13 cellular contexts compared by ENCODE assay signal in the genomic region with DNA sequence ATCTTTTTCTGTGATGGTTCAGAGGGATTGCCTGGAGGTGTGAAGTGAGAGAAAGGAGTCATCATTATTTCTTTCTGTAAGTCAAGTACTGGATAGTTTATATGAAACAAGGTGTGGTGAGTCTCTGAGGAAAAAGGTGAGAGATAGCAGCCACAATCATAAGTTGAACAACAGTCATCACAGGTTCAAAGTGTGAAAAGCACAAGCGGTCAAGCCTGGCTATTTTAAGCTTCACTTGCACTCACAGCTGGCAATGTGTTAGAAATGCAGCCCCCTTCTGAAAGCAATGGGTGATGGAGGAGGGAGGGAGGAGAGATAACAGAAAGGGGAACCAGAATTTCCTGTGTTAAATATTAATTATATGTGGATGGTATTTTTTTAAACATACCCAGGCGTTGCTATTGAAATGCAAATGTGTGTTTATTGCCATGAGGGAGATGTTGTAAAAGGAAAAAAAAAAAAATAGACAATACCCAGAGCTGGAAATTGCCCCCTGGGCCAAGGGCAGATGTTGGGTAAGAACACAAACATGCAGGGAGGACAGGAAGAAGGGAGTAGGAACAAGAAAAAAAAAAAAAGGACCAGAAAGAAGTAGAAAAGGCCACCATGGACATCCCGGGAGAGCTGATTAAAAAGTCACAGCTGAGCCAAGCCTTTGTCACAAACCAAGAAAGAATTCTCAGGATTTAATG. TPM values are rescaled to one million over a fixed set of nuclear protein-coding genes. Genes with fewer than 3 reads are reported as not detected.
DNase-seq lines count a peak whose midpoint lies in the region; ATAC-seq and TF ChIP-seq lines count a peak whose summit lies in the region.
"Had no signal": no experiment of that assay in that cellular context is flagged by ENCODE, and none has a peak within 500 bp of the region (broad histone marks: within the 10 kb centered on the region; RNA-seq: fewer than 3 reads in every experiment).

No MANE protein-coding gene starts in this region.

- peak; percentile 96 for ATAC-seq in GM19372 (IDR thresholded peaks at IDR 0.05; ENCODE audit: low read depth, unreplicated experiment)
- peak; percentile 81 for ATAC-seq in HG02884 (IDR thresholded peaks at IDR 0.05; ENCODE audit: unreplicated experiment)
- ATAC-seq in HG03575 (IDR thresholded peaks at IDR 0.05; ENCODE audit: extremely low read depth, insufficient number of reproducible peaks, low FRiP score, unreplicated experiment): peak; percentile 94
- no peak for ATAC-seq in activated CD8-positive, alpha-beta T cell treated with anti-CD3 and anti-CD28 coated beads for 36 hours
- ATAC-seq: A549 had no signal

- in situ Hi-C loops in HAP-1 (cut with MboI; ENCODE audit: low sequenced_read_pairs): no loop called here

- H3K4me2 ChIP-seq in BLaER1: peak overlapping the region; percentile 27
- H3K4me2 ChIP-seq: A549 had no signal

- no peak overlapping the region for H3K9ac ChIP-seq in BLaER1

- intact Hi-C loops in activated CD8-positive, alpha-beta T cell treated with anti-CD3 and anti-CD28 coated beads for 36 hours (cut with micrococcal nuclease): no loop called here

- no peak for TF ChIP-seq CTCF in activated CD8-positive, alpha-beta T cell treated with anti-CD3 and anti-CD28 coated beads for 36 hours (IDR thresholded peaks at IDR 0.05)

- no peaks in the 10 kb centered on the region for H3K9me3 ChIP-seq in BLaER1
- H3K9me3 ChIP-seq in HAP-1: no peaks in the 10 kb centered on the region
- H3K9me3 ChIP-seq: A549 had no signal

- H3K9me3 Mint-ChIP-seq in activated CD8-positive, alpha-beta T cell treated with anti-CD3 and anti-CD28 coated beads for 36 hours: peaks cover 1% of the 10 kb centered on the region
- H3K9me3 Mint-ChIP-seq: type B pancreatic cell had no signal

- POLR2A ChIA-PET in activated CD8-positive, alpha-beta T cell treated with anti-CD3 and anti-CD28 coated beads for 36 hours (lab: Charles Lee): no interaction called here

- no peak overlapping the region for H3K27ac Mint-ChIP-seq in activated CD8-positive, alpha-beta T cell treated with anti-CD3 and anti-CD28 coated beads for 36 hours
- H3K27ac Mint-ChIP-seq: activated CD4-positive, alpha-beta T cell treated with anti-CD3 and anti-CD28 coated beads, Interleukin-2, amount 10 ng/mL, durations not matched to agents 24 days and 14 days; type B pancreatic cell had no signal

- H3K4me1 ChIP-seq in BLaER1 (peaks cover 10% of the 10 kb centered on the region), HAP-1 (no peaks in the 10 kb centered on the region)
- H3K4me1 ChIP-seq: A549 had no signal

- no peak for DNase-seq in HAP-1 (ENCODE audit: low spot score in 2 of 2)
- no peak for DNase-seq in activated CD8-positive, alpha-beta T cell treated with anti-CD3 and anti-CD28 coated beads for 36 hours
- DNase-seq in SW 1271 (lab: John Stamatoyannopoulos, UW): no peak
- no peak for DNase-seq in activated T-cell treated with anti-CD3 and anti-CD28 coated beads, Interleukin-2, amount 50 U/mL, for 48 hours
- DNase-seq: activated CD4-positive, alpha-beta T cell treated with anti-CD3 and anti-CD28 coated beads, Interleukin-2, amount 10 ng/mL, durations not matched to agents 24 days and 14 days; NCI-H2029 treated with DMSO at 0.1 percent for 48 hours; stimulated activated CD4-positive, alpha-beta T cell treated with anti-CD3 and anti-CD28 coated beads, Interleukin-4, amount 100 ng/mL, for 4 hours had no signal

- H3K27me3 Mint-ChIP-seq in activated CD8-positive, alpha-beta T cell treated with anti-CD3 and anti-CD28 coated beads for 36 hours: peaks cover 7% of the 10 kb centered on the region
- H3K27me3 Mint-ChIP-seq: activated CD4-positive, alpha-beta T cell treated with anti-CD3 and anti-CD28 coated beads, Interleukin-2, amount 10 ng/mL, durations not matched to agents 24 days and 14 days had no signal

- no peaks in the 10 kb centered on the region for H4K20me1 ChIP-seq in BLaER1

- no peaks in the 10 kb centered on the region for H3K4me1 Mint-ChIP-seq in activated CD8-positive, alpha-beta T cell treated with anti-CD3 and anti-CD28 coated beads for 36 hours (ENCODE audit: low read depth)
- H3K4me1 Mint-ChIP-seq: activated CD4-positive, alpha-beta T cell treated with anti-CD3 and anti-CD28 coated beads, Interleukin-2, amount 10 ng/mL, durations not matched to agents 24 days and 14 days had no signal

- no peaks in the 10 kb centered on the region for H3K36me3 Mint-ChIP-seq in activated CD8-positive, alpha-beta T cell treated with anti-CD3 and anti-CD28 coated beads for 36 hours (ENCODE audit: low read depth)
- H3K36me3 Mint-ChIP-seq: type B pancreatic cell had no signal

- H3K4me3 ChIP-seq in BLaER1: no peak overlapping the region
- H3K4me3 ChIP-seq in HAP-1: no peak overlapping the region
- H3K4me3 ChIP-seq: A549 had no signal

- CTCF ChIA-PET in activated CD8-positive, alpha-beta T cell treated with anti-CD3 and anti-CD28 coated beads for 36 hours (lab: Charles Lee): interaction anchor here (1.0 kb wide), 1 partner anchor 14 kb away, joined by 3 read pairs; no protein-coding TSS in a partner anchor

- H3K4me3 Mint-ChIP-seq in activated CD8-positive, alpha-beta T cell treated with anti-CD3 and anti-CD28 coated beads for 36 hours: no peak overlapping the region
- H3K4me3 Mint-ChIP-seq: activated CD4-positive, alpha-beta T cell treated with anti-CD3 and anti-CD28 coated beads, Interleukin-2, amount 10 ng/mL, durations not matched to agents 24 days and 14 days; type B pancreatic cell had no signal

- H3K27ac ChIP-seq in BLaER1: no peak overlapping the region
- H3K27ac ChIP-seq: A549 had no signal

- no peaks in the 10 kb centered on the region for H3K36me3 ChIP-seq in BLaER1
- H3K36me3 ChIP-seq in HAP-1 (replicated peaks): no peaks in the 10 kb centered on the region

- H3K27me3 ChIP-seq in BLaER1 (no peaks in the 10 kb centered on the region), HAP-1 (ENCODE audit: low read depth) (no peaks in the 10 kb centered on the region)

RNA-seq across cellular contexts. Expression of a gene that starts 26.8 kb away (rescaled TPM):
- total RNA-seq in activated CD8-positive, alpha-beta T cell treated with anti-CD3 and anti-CD28 coated beads for 36 hours: not detected
- total RNA-seq: activated CD4-positive, alpha-beta T cell treated with anti-CD3 and anti-CD28 coated beads, Interleukin-2, amount 10 ng/mL, durations not matched to agents 24 days and 14 days had no signal
